Comparison of ENCODE assay signal across 9 cellular contexts in the genomic region with DNA sequence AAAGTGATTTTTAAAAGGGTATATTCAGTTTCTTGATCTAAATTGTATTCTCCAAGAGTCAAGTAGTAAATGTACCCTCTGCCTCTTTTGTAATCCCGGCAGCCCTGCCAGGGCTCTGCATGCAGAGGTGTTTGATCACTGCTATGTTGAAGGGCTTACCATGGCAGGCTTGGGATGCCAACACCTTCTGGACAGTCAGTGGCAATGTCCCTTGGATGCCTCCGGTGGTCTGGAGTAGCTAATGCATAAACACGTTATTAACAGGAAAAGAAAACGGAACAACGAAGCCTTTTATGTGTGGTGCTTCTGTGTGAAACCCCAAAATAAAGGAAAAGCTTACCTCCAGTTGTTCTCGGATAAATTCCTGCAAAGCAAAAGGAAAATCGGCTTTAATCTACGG. TPM values are rescaled to one million over a fixed set of nuclear protein-coding genes. Genes with fewer than 3 reads are reported as not detected.
DNase-seq lines count a peak whose midpoint lies in the region; ATAC-seq, FAIRE-seq and TF ChIP-seq lines count a peak whose summit lies in the region.
"Had no signal": no experiment of that assay in that cellular context is flagged by ENCODE, and none has a peak within 500 bp of the region (broad histone marks: within the 10 kb centered on the region; RNA-seq: fewer than 3 reads in every experiment).

No MANE protein-coding gene starts in this region.

- no peak overlapping the region for H3K27ac ChIP-seq in K562 (ENCODE audit: extremely low read depth, low read depth, low read length)
- no peak overlapping the region for H3K27ac ChIP-seq in kidney (ENCODE audit: low read depth in 2 of 2, low read length in 2 of 2)

- CTCF ChIA-PET in K562 (lab: Yijun Ruan, JAX; ENCODE audit: low intra/inter-chr PET ratio) = no interaction called here

- no peaks in the 10 kb centered on the region for H3K27me3 ChIP-seq in K562 (ENCODE audit: control insufficient read depth in 2 of 2, insufficient read depth in 2 of 2, low read length in 2 of 2)

- H3K4me2 ChIP-seq in K562 (ENCODE audit: insufficient read depth, low read length) = no peak overlapping the region

- BruUV-seq in K562 (replicated peaks; lab: Mats Ljungman, UMichigan) = no TSS peak

- intact Hi-C loops in K562 (cut with micrococcal nuclease) = no loop called here
- intact Hi-C loops in kidney (cut with DNase I) = no loop called here

- in situ Hi-C loops in K562 (cut with MboI) = no loop called here

- TF ChIP-seq RAD21 in K562 (CRISPR knock-in tag; conservative IDR thresholded peaks at IDR 0.05 in 1 of 2, IDR thresholded peaks at IDR 0.05 in 1 of 2) = no peak

- DNase-seq in D721Med (ENCODE audit: insufficient read length, low spot score) = no peak
- DNase-seq in HTR-8/SVneo (ENCODE audit: insufficient read length, low spot score) = peak; percentile 57
- DNase-seq in K562 (ENCODE audit: extremely low read depth in 1 of 4, low spot score in 3 of 4) = peak; percentile 16 to 25 (median 18)
- peak; percentile 42 for DNase-seq in left kidney (ENCODE audit: low read depth, low spot score)
- DNase-seq in kidney = no peak

- no peaks in the 10 kb centered on the region for H4K20me1 ChIP-seq in K562 (replicated peaks; ENCODE audit: control insufficient read depth, insufficient read depth, low read length)

- H3K9ac ChIP-seq in K562 (ENCODE audit: insufficient read depth in 1 of 2, low read depth in 2 of 2, low read length in 2 of 2) = no peak overlapping the region
- H3K9ac ChIP-seq in kidney (ENCODE audit: low read length in 2 of 2) = no peak overlapping the region

- no peak overlapping the region for H2AFZ ChIP-seq in K562 (ENCODE audit: low read depth, low read length)

- H3K4me3 ChIP-seq in K562 = no peak overlapping the region
- H3K4me3 ChIP-seq in kidney (ENCODE audit: low read length in 2 of 2) = no peak overlapping the region
- H3K4me3 ChIP-seq: skin epidermis had no signal

- 64% methylated on average over 8 of the region's 8 CpGs for WGBS in K562 (ENCODE audit: insufficient coverage, low coverage, missing lambda C conversion rate)

- TF ChIP-seq CTCF in D721Med (IDR thresholded peaks at IDR 0.05; ENCODE audit: insufficient read depth, missing control alignments) (peak; percentile 21), K562 (IDR thresholded peaks at IDR 0.05 in 2 of 3, conservative IDR thresholded peaks at IDR 0.05 in 1 of 3; ENCODE audit: insufficient read depth in 2 of 3, low read depth in 1 of 3, low read length in 3 of 3) (peak; percentile 41 to 50 (median 45); a peak in 5 of 6 replicates), kidney (IDR thresholded peaks at IDR 0.05; ENCODE audit: borderline replicate concordance, extremely low read depth, insufficient read depth) (no peak)

- no peaks in the 10 kb centered on the region for H3K9me1 ChIP-seq in K562 (ENCODE audit: control insufficient read depth, insufficient read depth, low read length)

- H3K9me3 ChIP-seq in K562 (replicated peaks; ENCODE audit: control insufficient read depth, insufficient read depth, low read depth, low read length) (no peaks in the 10 kb centered on the region), kidney (ENCODE audit: control insufficient read depth in 1 of 2, low read length in 2 of 2) (no peaks in the 10 kb centered on the region)

- TF ChIP-seq EP300 in K562 (IDR thresholded peaks at IDR 0.05; ENCODE audit: low read length) = no peak

- TF ChIP-seq POLR2A in K562 (conservative IDR thresholded peaks at IDR 0.05) = no peak

- H3K4me1 ChIP-seq in K562 (replicated peaks in 1 of 2; ENCODE audit: control insufficient read depth in 2 of 2, insufficient read depth in 2 of 2, low read length in 2 of 2) = peaks cover 0 to 19% of the 10 kb centered on the region in 2 experiments; a peak in 3 of 5 replicates
- H3K4me1 ChIP-seq in kidney (ENCODE audit: control insufficient read depth in 1 of 2, insufficient read depth in 1 of 2, low read depth in 1 of 2, low read length in 2 of 2) = peaks cover 2 to 7% of the 10 kb centered on the region in 2 donors

- peaks cover 51% of the 10 kb centered on the region; the same call in 2 of the 3 replicates for H3K36me3 ChIP-seq in K562 (ENCODE audit: control insufficient read depth, insufficient read depth, low read length)
- peaks cover 20 to 39% of the 10 kb centered on the region in 2 donors for H3K36me3 ChIP-seq in kidney (ENCODE audit: control insufficient read depth in 1 of 2, insufficient read depth in 2 of 2, low read length in 2 of 2)

- FAIRE-seq in D721Med (lab: Jason Lieb, UNC) = no peak
- FAIRE-seq in HTR-8/SVneo (lab: Jason Lieb, UNC) = peak; percentile 96
- FAIRE-seq in K562 (lab: Jason Lieb, UNC) = no peak
- FAIRE-seq in kidney (lab: Jason Lieb, UNC) = no peak

- peak; percentile 78 for ATAC-seq in K562
- ATAC-seq in HG03175 (IDR thresholded peaks at IDR 0.05; ENCODE audit: unreplicated experiment) = no peak
- no peak for ATAC-seq in GM19395 (IDR thresholded peaks at IDR 0.05; ENCODE audit: unreplicated experiment)
- no peak for ATAC-seq in GM18511 (IDR thresholded peaks at IDR 0.05; ENCODE audit: unreplicated experiment)

- POLR2A ChIA-PET in K562 (lab: Yijun Ruan, JAX) = interaction anchor here (0.6 to 1.3 kb wide), 2 partner anchors 9 to 10 kb away, joined by 3 to 4 read pairs; no protein-coding TSS in a partner anchor

- H3K79me2 ChIP-seq in K562 (ENCODE audit: control insufficient read depth, insufficient read depth, low read length) = no peaks in the 10 kb centered on the region

RNA-seq across cellular contexts. Expression of gene EIF2B2, which starts 19.9 kb away (rescaled TPM):
- total RNA-seq in K562 (2011; cell fraction: chromatin; rRNA removed; ENCODE audit: low replicate concordance) = 38.8 and 45.9 TPM in 2 replicates
- total RNA-seq in K562 (2011; cell fraction: nucleolus; rRNA removed) = 28.3 and 32.6 TPM in 2 replicates
- 30.9 and 46.0 TPM in 2 replicates for total RNA-seq in K562 (2011; cell fraction: nucleoplasm; rRNA removed)
- 53.3 and 65.7 TPM in 2 replicates for total RNA-seq in K562 (2014; rRNA removed)
- 29.1 and 29.3 TPM in 2 replicates for total RNA-seq in K562 (2014; rRNA removed; fragmentation: Illumina TruSeq; extraction: Trizol)
- total RNA-seq in K562 (2015; rRNA removed; fragmentation: Illumina TruSeq; extraction: Trizol) = 28.3 and 31.8 TPM in 2 replicates
- 38.9 and 39.5 TPM in 2 replicates for total RNA-seq in K562 (2021)
- polyA plus RNA-seq in K562 (2011; rRNA removed) = 94.1 and 95.6 TPM in 2 replicates
- polyA plus RNA-seq in K562 (2011; cell fraction: cytosol; rRNA removed) = 76.7 and 80.9 TPM in 2 replicates
- polyA plus RNA-seq in K562 (2011; cell fraction: nucleus; rRNA removed) = 48.0 and 48.4 TPM in 2 replicates
- 43.7 and 47.1 TPM in 2 replicates for polyA plus RNA-seq in K562 (2012)
- 52.4 and 55.6 TPM in 2 replicates for polyA plus RNA-seq in K562 (2014; fragmentation: Illumina TruSeq; extraction: Trizol)
- 10 to 100 TPM; 10.6 to 16.1 TPM for polyA plus RNA-seq in K562 (2014; fragmentation: Nextera tagmentation; extraction: Ambion mirVana)
- polyA plus RNA-seq in K562 (2014; rRNA removed) = 58.7 and 68.3 TPM in 2 replicates
- polyA minus RNA-seq in K562 (2011; rRNA and poly(A)+ RNA removed) = 50.6 and 57.5 TPM in 2 replicates
- 29.7 and 30.0 TPM in 2 replicates for polyA minus RNA-seq in K562 (2011; cell fraction: cytosol; rRNA and poly(A)+ RNA removed)
- 13.5 and 25.0 TPM in 2 replicates for polyA minus RNA-seq in K562 (2011; cell fraction: nucleus; rRNA and poly(A)+ RNA removed)
- total RNA-seq in kidney = 44.0 TPM
- 60.6 TPM for polyA plus RNA-seq in kidney (ENCODE audit: insufficient read depth, low read depth, low replicate concordance)

RNA-seq across cellular contexts. Expression of gene MLH3, which starts 28.6 kb away (rescaled TPM):
- total RNA-seq in K562 (2011; cell fraction: chromatin; rRNA removed; ENCODE audit: low replicate concordance) = 14.6 and 47.0 TPM in 2 replicates
- 8.0 and 12.2 TPM in 2 replicates for total RNA-seq in K562 (2011; cell fraction: nucleolus; rRNA removed)
- total RNA-seq in K562 (2011; cell fraction: nucleoplasm; rRNA removed) = 14.7 and 15.5 TPM in 2 replicates
- total RNA-seq in K562 (2014; rRNA removed) = 5.9 and 8.0 TPM in 2 replicates
- total RNA-seq in K562 (2014; rRNA removed; fragmentation: Illumina TruSeq; extraction: Trizol) = 14.5 and 16.7 TPM in 2 replicates
- total RNA-seq in K562 (2015; rRNA removed; fragmentation: Illumina TruSeq; extraction: Trizol) = 14.5 and 15.3 TPM in 2 replicates
- total RNA-seq in K562 (2021) = 8.8 and 12.0 TPM in 2 replicates
- 8.7 and 11.9 TPM in 2 replicates for polyA plus RNA-seq in K562 (2011; rRNA removed)
- polyA plus RNA-seq in K562 (2011; cell fraction: cytosol; rRNA removed) = 3.4 and 5.1 TPM in 2 replicates
- 13.2 and 15.3 TPM in 2 replicates for polyA plus RNA-seq in K562 (2011; cell fraction: nucleus; rRNA removed)
- 5.0 TPM in 2 replicates for polyA plus RNA-seq in K562 (2012)
- 8.6 TPM in 2 replicates for polyA plus RNA-seq in K562 (2014; fragmentation: Illumina TruSeq; extraction: Trizol)
- polyA plus RNA-seq in K562 (2014; fragmentation: Nextera tagmentation; extraction: Ambion mirVana) = 10 to 100 TPM in 1 of 2 experiments, 1 to 10 TPM in 1; 6.8 to 10.7 TPM
- polyA plus RNA-seq in K562 (2014; rRNA removed) = 4.6 and 6.1 TPM in 2 replicates
- 60.6 and 67.0 TPM in 2 replicates for polyA minus RNA-seq in K562 (2011; rRNA and poly(A)+ RNA removed)
- 5.5 and 11.5 TPM in 2 replicates for polyA minus RNA-seq in K562 (2011; cell fraction: cytosol; rRNA and poly(A)+ RNA removed)
- 13.2 and 21.1 TPM in 2 replicates for polyA minus RNA-seq in K562 (2011; cell fraction: nucleus; rRNA and poly(A)+ RNA removed)
- total RNA-seq in kidney = 31.2 TPM
- 21.7 TPM for polyA plus RNA-seq in kidney (ENCODE audit: insufficient read depth, low read depth, low replicate concordance)

RNA-seq across cellular contexts. Expression of gene ACYP1, which starts 41.2 kb away (rescaled TPM):
- 33.7 and 68.8 TPM in 2 replicates for total RNA-seq in K562 (2011; cell fraction: chromatin; rRNA removed; ENCODE audit: low replicate concordance)
- 20.2 and 25.4 TPM in 2 replicates for total RNA-seq in K562 (2011; cell fraction: nucleolus; rRNA removed)
- 59.5 and 106 TPM in 2 replicates for total RNA-seq in K562 (2011; cell fraction: nucleoplasm; rRNA removed)
- total RNA-seq in K562 (2014; rRNA removed) (37.7 and 57.6 TPM in 2 replicates), K562 (2014; rRNA removed; fragmentation: Illumina TruSeq; extraction: Trizol) (45.8 and 55.9 TPM in 2 replicates), K562 (2015; rRNA removed; fragmentation: Illumina TruSeq; extraction: Trizol) (35.3 and 35.5 TPM in 2 replicates), K562 (2021) (19.9 and 23.3 TPM in 2 replicates), kidney (20.6 TPM)
- polyA plus RNA-seq in K562 (2011; rRNA removed) (47.2 and 67.6 TPM in 2 replicates), K562 (2014; fragmentation: Illumina TruSeq; extraction: Trizol) (52.3 and 54.1 TPM in 2 replicates), K562 (2014; fragmentation: Nextera tagmentation; extraction: Ambion mirVana) (100 to 1,000 TPM; 105 to 113 TPM), K562 (2014; rRNA removed) (69.0 and 97.2 TPM in 2 replicates), kidney (ENCODE audit: insufficient read depth, low read depth, low replicate concordance) (16.8 TPM)
- polyA plus RNA-seq in K562 (2011; cell fraction: cytosol; rRNA removed) = 16.7 and 38.7 TPM in 2 replicates
- polyA plus RNA-seq in K562 (2011; cell fraction: nucleus; rRNA removed) = 21.5 and 27.6 TPM in 2 replicates
- polyA plus RNA-seq in K562 (2012) = 38.2 and 69.1 TPM in 2 replicates
- 20.1 and 22.2 TPM in 2 replicates for polyA minus RNA-seq in K562 (2011; rRNA and poly(A)+ RNA removed)
- 9.2 and 9.9 TPM in 2 replicates for polyA minus RNA-seq in K562 (2011; cell fraction: cytosol; rRNA and poly(A)+ RNA removed)
- 10.9 and 14.8 TPM in 2 replicates for polyA minus RNA-seq in K562 (2011; cell fraction: nucleus; rRNA and poly(A)+ RNA removed)

RNA-seq across cellular contexts. Expression of gene ZC2HC1C, which starts 46.8 kb away (rescaled TPM):
- total RNA-seq in K562 (2011; cell fraction: chromatin; rRNA removed; ENCODE audit: low replicate concordance) = 5.4 and 5.8 TPM in 2 replicates
- total RNA-seq in K562 (2011; cell fraction: nucleolus; rRNA removed) = 3.0 and 4.5 TPM in 2 replicates
- total RNA-seq in K562 (2011; cell fraction: nucleoplasm; rRNA removed) = 3.9 and 4.5 TPM in 2 replicates
- total RNA-seq in K562 (2014; rRNA removed) (5.1 and 8.8 TPM in 2 replicates), K562 (2014; rRNA removed; fragmentation: Illumina TruSeq; extraction: Trizol) (6.6 and 7.9 TPM in 2 replicates), K562 (2015; rRNA removed; fragmentation: Illumina TruSeq; extraction: Trizol) (6.2 and 8.5 TPM in 2 replicates), K562 (2021) (4.7 and 6.3 TPM in 2 replicates), kidney (6.7 TPM)
- polyA plus RNA-seq in K562 (2011; rRNA removed) (4.3 and 8.4 TPM in 2 replicates), K562 (2014; fragmentation: Illumina TruSeq; extraction: Trizol) (7.7 and 7.9 TPM in 2 replicates), K562 (2014; fragmentation: Nextera tagmentation; extraction: Ambion mirVana) (1 to 10 TPM; 7.0 to 9.2 TPM), K562 (2014; rRNA removed) (3.7 and 6.7 TPM in 2 replicates), kidney (ENCODE audit: insufficient read depth, low read depth, low replicate concordance) (11.9 TPM)
- 2.7 and 3.3 TPM in 2 replicates for polyA plus RNA-seq in K562 (2011; cell fraction: cytosol; rRNA removed)
- 4.9 and 5.4 TPM in 2 replicates for polyA plus RNA-seq in K562 (2011; cell fraction: nucleus; rRNA removed)
- 5.6 and 9.0 TPM in 2 replicates for polyA plus RNA-seq in K562 (2012)
- polyA minus RNA-seq in K562 (2011; rRNA and poly(A)+ RNA removed) = 3.2 and 6.8 TPM in 2 replicates
- polyA minus RNA-seq in K562 (2011; cell fraction: cytosol; rRNA and poly(A)+ RNA removed) = 1.7 and 4.8 TPM in 2 replicates
- 3.2 and 3.6 TPM in 2 replicates for polyA minus RNA-seq in K562 (2011; cell fraction: nucleus; rRNA and poly(A)+ RNA removed)

Comparison
In these comparisons a context has a peak if more than half of its experiments do, and no peak if none do; other contexts are left out.
1. DNase-seq: peak in HTR-8/SVneo (single experiment), K562 (4 of 4) and left kidney (single experiment); none in D721Med (single experiment) and kidney (single experiment).